8 cellular contexts compared by ENCODE assay signal in the genomic region with DNA sequence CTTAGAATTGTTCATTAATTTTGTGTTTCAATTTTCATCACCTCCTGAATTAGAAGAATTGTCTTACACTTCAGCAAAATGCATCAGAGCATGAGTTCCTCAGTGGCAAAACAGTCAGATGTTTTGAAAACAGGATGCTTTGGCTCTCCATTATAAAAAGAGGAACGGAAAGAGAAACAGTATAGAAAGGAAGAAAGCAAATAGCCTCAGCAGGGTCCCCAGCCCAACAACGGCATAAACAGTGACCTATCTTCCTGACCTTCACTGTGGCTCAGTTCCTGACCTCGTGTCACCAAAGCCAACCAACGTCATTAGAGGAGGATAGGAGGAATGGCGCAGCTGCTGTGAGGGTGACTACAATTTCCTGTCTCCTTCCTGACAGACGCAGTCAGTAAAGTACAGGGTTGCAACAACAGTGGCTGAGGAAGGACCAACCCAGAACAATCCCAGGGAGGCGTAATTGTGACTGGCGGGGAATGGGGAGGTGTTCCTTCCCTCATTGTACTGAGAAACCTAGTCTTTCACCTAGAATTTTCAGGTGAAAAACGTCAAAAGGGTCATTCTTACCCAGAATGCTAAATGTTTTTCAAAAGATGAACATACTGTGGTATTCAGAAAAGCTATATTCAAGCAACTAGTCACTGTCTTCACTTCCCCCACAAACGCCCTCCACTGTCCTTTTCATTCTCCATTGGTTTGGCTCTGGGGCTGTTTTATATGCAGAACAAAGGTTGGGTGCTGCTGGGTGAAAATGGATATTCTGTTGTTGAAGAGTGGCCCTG.
DNase-seq lines count a peak whose midpoint lies in the region; ATAC-seq, FAIRE-seq and TF ChIP-seq lines count a peak whose summit lies in the region.

No MANE protein-coding gene starts in this region.

- DNase-seq in T-cell = peak; percentile 54 to 91 (median 76)
- DNase-seq in amygdala (lab: John Stamatoyannopoulos, UW) = peak in 29 of 56 donors; percentile 13 to 69 (median 36)
- DNase-seq in left lung = peak in 1 of 2 donors; percentile 83
- DNase-seq in stimulated activated CD8-positive, alpha-beta memory T cell treated with anti-CD3 and anti-CD28 coated beads, Interleukin-12 subunit alpha, Interleukin-12 subunit beta, amount 100 ng/mL, for 24 hours (ENCODE audit: extremely low read depth) = peak; percentile 17
- DNase-seq in MG63 = no peak
- no peak for DNase-seq in HTR-8/SVneo (ENCODE audit: insufficient read length, low spot score)

- TF ChIP-seq CTCF in left lung (IDR thresholded peaks at IDR 0.05) = no peak

- no peaks in the 10 kb centered on the region for H3K9me3 ChIP-seq in left lung
- no peaks in the 10 kb centered on the region for H3K9me3 ChIP-seq in MG63

- CTCF ChIA-PET in T-cell (lab: Charles Lee) = interaction anchor here in 1 of 2 donors (0.5 to 2.8 kb wide), 2 partner anchors 12 to 109 kb away, joined by 3 to 11 read pairs; no protein-coding TSS in a partner anchor

- peaks cover 56 to 72% (median 58%) of the 10 kb centered on the region in 3 donors for H3K4me1 Mint-ChIP-seq in T-cell

- H3K27ac ChIP-seq in left lung = peak overlapping the region; percentile 82 to 92

- no peaks in the 10 kb centered on the region for H3K27me3 ChIP-seq in left lung
- no peaks in the 10 kb centered on the region for H3K27me3 ChIP-seq in MG63

- POLR2A ChIA-PET in T-cell (lab: Charles Lee) = interaction anchor here (0.6 to 10.2 kb wide), 9 partner anchors 8 to 54 kb away, joined by 3 to 131 read pairs (median 4); no protein-coding TSS in a partner anchor

- ATAC-seq in GM18909 (IDR thresholded peaks at IDR 0.05; ENCODE audit: poor library complexity, unreplicated experiment) (peak; percentile 86), HG03064 (IDR thresholded peaks at IDR 0.05; ENCODE audit: low read depth, unreplicated experiment) (peak; percentile 75), T-cell (replicated peaks in 1 of 4) (peak; percentile 74 to 90 (median 76)), left lung (peak; percentile 52)

- H3K4me3 Mint-ChIP-seq in T-cell = peak overlapping the region; percentile 96 to 99 (median 98)

- H3K4me1 ChIP-seq in left lung = peaks cover 18 to 80% of the 10 kb centered on the region in 2 donors

- no peaks in the 10 kb centered on the region for H3K27me3 Mint-ChIP-seq in T-cell

- intact Hi-C loops in left lung (cut with DNase I) = no loop called here

- H3K4me3 ChIP-seq in left lung (peak overlapping the region in 1 of 2 donors; percentile 58), MG63 (no peak overlapping the region)

- peaks cover 17% of the 10 kb centered on the region for H3K36me3 Mint-ChIP-seq in T-cell

- no peaks in the 10 kb centered on the region for H3K9me3 Mint-ChIP-seq in T-cell

- H3K27ac Mint-ChIP-seq in T-cell = peak overlapping the region; percentile 98

- H3K36me3 ChIP-seq in left lung (no peaks in the 10 kb centered on the region), MG63 (peaks cover 3% of the 10 kb centered on the region; the same call in 1 of the 2 replicates)

- no peak for FAIRE-seq in HTR-8/SVneo (lab: Jason Lieb, UNC)

Comparison
In these comparisons a context has a peak if more than half of its experiments do, and no peak if none do; other contexts are left out.
1. DNase-seq: peak in T-cell (34 of 34), amygdala (29 of 56) and stimulated activated CD8-positive, alpha-beta memory T cell treated with anti-CD3 and anti-CD28 coated beads, Interleukin-12 subunit alpha, Interleukin-12 subunit beta, amount 100 ng/mL, for 24 hours (single experiment); none in MG63 (single experiment) and HTR-8/SVneo (single experiment).
2. Peak in every context shown above with its lines, with median percentiles within 50 percentile points of each other: ATAC-seq.